Comparison of ENCODE assay signal across 22 cellular contexts in genomic region chr6:127110712-127111111, GRCh38. TPM values are rescaled to one million over a fixed set of nuclear protein-coding genes. Genes with fewer than 3 reads are reported as not detected.
A peak's percentile ranks its signal among the peaks of the same experiment; 100 is the strongest.
DNase-seq lines count a peak whose midpoint lies in the region; ATAC-seq, FAIRE-seq and TF ChIP-seq lines count a peak whose summit lies in the region.
"Had no signal": no experiment of that assay in that cellular context is flagged by ENCODE, and none has a peak within 500 bp of the region (broad histone marks: within the 10 kb centered on the region; RNA-seq: fewer than 3 reads in every experiment).

No MANE protein-coding gene starts in this region.

- no peak for ATAC-seq in A549
- peak; percentile 41 for ATAC-seq in HG02678 (IDR thresholded peaks at IDR 0.05; ENCODE audit: unreplicated experiment)
- peak in 3 of 4 donors; percentile 39 to 53 (median 48) for ATAC-seq in psoas muscle
- ATAC-seq: CD8-positive, alpha-beta T cell; GM12878 had no signal

- no peak for TF ChIP-seq POLR2A in A549 (IDR thresholded peaks at IDR 0.05; ENCODE audit: low read length)

- no peaks in the 10 kb centered on the region for H3K9me3 ChIP-seq in A549
- no peaks in the 10 kb centered on the region for H3K9me3 ChIP-seq in psoas muscle
- H3K9me3 ChIP-seq: Caco-2 had no signal

- H3K36me3 ChIP-seq in psoas muscle (ENCODE audit: insufficient read depth in 1 of 2, low read depth in 1 of 2): no peaks in the 10 kb centered on the region

- intact Hi-C loops in psoas muscle (cut with DNase I): no loop called here

- POLR2A ChIA-PET in A549 (lab: Yijun Ruan, JAX) (no interaction called here), GM10248 (lab: Yijun Ruan, JAX) (no interaction called here)

- CTCF ChIA-PET in A549 (lab: Yijun Ruan, JAX): interaction anchor here (0.7 to 1.9 kb wide), 2 partner anchors 12 to 1116 kb away, joined by 3 to 4 read pairs; no protein-coding TSS in a partner anchor
- CTCF ChIA-PET in GM10248 (lab: Yijun Ruan, JAX): interaction anchor here (0.8 to 2.5 kb wide), 3 partner anchors 10 to 463 kb away, joined by 3 to 9 read pairs (median 3); no protein-coding TSS in a partner anchor

- no peaks in the 10 kb centered on the region for H3K27me3 ChIP-seq in psoas muscle (ENCODE audit: insufficient read depth in 3 of 3, low read length in 2 of 3)

- no peak for FAIRE-seq in A549 (lab: Jason Lieb, UNC)
- FAIRE-seq: G401.6, GM12878, H1 had no signal

- DNase-seq in A549 (ENCODE audit: low read depth in 1 of 2, low spot score in 1 of 2): no peak
- DNase-seq in iPS-NIHi7 (ENCODE audit: extremely low spot score): peak; percentile 11
- no peak for DNase-seq in psoas muscle
- no peak for DNase-seq in activated CD4-positive, alpha-beta T cell treated with anti-CD3 and anti-CD28 coated beads, Interleukin-2, amount 50 U/mL, for 48 hours
- DNase-seq in NCI-H2081 (lab: John Stamatoyannopoulos, UW): no peak
- no peak for DNase-seq in GM10248 (ENCODE audit: extremely low spot score)
- no peak for DNase-seq in NCI-H1436 treated with DMSO at 0.1 percent for 48 hours (lab: John Stamatoyannopoulos, UW)
- DNase-seq: 8988T; C1 segment of cervical spinal cord; Caco-2; CD4-positive, CD25-positive, alpha-beta regulatory T cell; CD8-positive, alpha-beta T cell; DMS153; DND-41; GM23248; H7; HCEC 1CT had no signal

- H3K4me3 ChIP-seq in A549 (no peak overlapping the region), psoas muscle (no peak overlapping the region)
- H3K4me3 ChIP-seq: GM12878, GM23248 had no signal

- TF ChIP-seq CTCF in A549 (IDR thresholded peaks at IDR 0.05): no peak
- TF ChIP-seq CTCF in psoas muscle (IDR thresholded peaks at IDR 0.05): no peak
- no peak for TF ChIP-seq CTCF in GM10248 (IDR thresholded peaks at IDR 0.05; ENCODE audit: control extremely low read depth, extremely low read depth, low read depth, missing control alignments)

- H3K27ac ChIP-seq in A549 (peak overlapping the region; percentile 68 to 100), psoas muscle (no peak overlapping the region)
- H3K27ac ChIP-seq: GM23248 had no signal

- H3K4me1 ChIP-seq in A549: peaks cover 79% of the 10 kb centered on the region
- peaks cover 16% of the 10 kb centered on the region for H3K4me1 ChIP-seq in psoas muscle

- TF ChIP-seq EP300 in A549 (IDR thresholded peaks at IDR 0.05): no peak

- H3K4me2 ChIP-seq in A549: peak overlapping the region; percentile 52; the same call in 1 of the 3 replicates

- WGBS in A549 (ENCODE audit: missing lambda C conversion rate): 92% methylated on average over 3 of the region's 3 CpGs
- WGBS in psoas muscle, 3 donors: 82 to 93% (median 84%) methylated on average over 3 of the region's 3 CpGs

- no peak for TF ChIP-seq RAD21 in A549 (conservative IDR thresholded peaks at IDR 0.05 in 1 of 2, IDR thresholded peaks at IDR 0.05 in 1 of 2)

TF ChIP-seq in A549, 52 proteins besides CTCF, POLR2A, EP300 and RAD21:
- TF ChIP-seq BHLHE40 (IDR thresholded peaks at IDR 0.05; ENCODE audit: low read depth, low read length): no peak
- no peak for TF ChIP-seq JUNB (IDR thresholded peaks at IDR 0.05)
- no peak for TF ChIP-seq TFCP2L1 (CRISPR knock-in tag; IDR thresholded peaks at IDR 0.05)
- no peak for TF ChIP-seq RCOR1 (IDR thresholded peaks at IDR 0.05; ENCODE audit: low read depth, low read length)
- TF ChIP-seq HOXA7 (CRISPR knock-in tag; IDR thresholded peaks at IDR 0.05): no peak
- TF ChIP-seq FOSL2 (IDR thresholded peaks at IDR 0.05): no peak
- no peak for TF ChIP-seq FOSL2 (CRISPR knock-in tag; IDR thresholded peaks at IDR 0.05)
- TF ChIP-seq HEYL (CRISPR knock-in tag; IDR thresholded peaks at IDR 0.05): no peak
- no peak for TF ChIP-seq ZSCAN20 (CRISPR knock-in tag; IDR thresholded peaks at IDR 0.05)
- no peak for TF ChIP-seq KDM1A (IDR thresholded peaks at IDR 0.05; ENCODE audit: low read depth)
- TF ChIP-seq MAFK (IDR thresholded peaks at IDR 0.05; ENCODE audit: partially characterized antibody): no peak
- no peak for TF ChIP-seq ZNF302 (CRISPR knock-in tag; IDR thresholded peaks at IDR 0.05)
- no peak for TF ChIP-seq EHMT2 (IDR thresholded peaks at IDR 0.05; ENCODE audit: low read depth)
- no peak for TF ChIP-seq RNF2 (IDR thresholded peaks at IDR 0.05; ENCODE audit: borderline replicate concordance, low read depth)
- no peak for TF ChIP-seq SMC3 (IDR thresholded peaks at IDR 0.05)
- no peak for TF ChIP-seq HDAC2 (IDR thresholded peaks at IDR 0.05)
- no peak for TF ChIP-seq CBX2 (IDR thresholded peaks at IDR 0.05; ENCODE audit: borderline replicate concordance, low read depth)
- TF ChIP-seq HES2 (IDR thresholded peaks at IDR 0.05): no peak
- no peak for TF ChIP-seq MYC (IDR thresholded peaks at IDR 0.05; ENCODE audit: borderline replicate concordance, low read length)
- no peak for TF ChIP-seq ZC3H11A (IDR thresholded peaks at IDR 0.05)

RNA-seq across cellular contexts. Expression of gene RSPO3, which starts 7.8 kb away (rescaled TPM):
- polyA plus RNA-seq in A549 (2011; rRNA removed): 32.4 and 48.9 TPM in 2 replicates
- polyA plus RNA-seq in A549 (2012; cell fraction: cytosol; rRNA removed): 12.8 and 15.7 TPM in 2 replicates
- polyA plus RNA-seq in A549 (2012; cell fraction: nucleus; rRNA removed): 6.7 and 9.7 TPM in 2 replicates
- 119 to 128 TPM (median 120 TPM) in 3 replicates for polyA plus RNA-seq in A549 (2017; fragmentation: RNase III; extraction: RNeasy Plus Mini Kit Qiagen cat#74134 plus additional on column Dnase treatment)
- polyA minus RNA-seq in A549 (2011; rRNA and poly(A)+ RNA removed): 30.3 and 32.6 TPM in 2 replicates
- 10 to 100 TPM; 12.6 to 28.3 (median 25.7) TPM for total RNA-seq in psoas muscle
- 10 to 100 TPM; 20.6 to 32.1 (median 27.4) TPM for polyA plus RNA-seq in psoas muscle
- total RNA-seq: CD4-positive, CD25-positive, alpha-beta regulatory T cell; CD8-positive, alpha-beta T cell; GM12878; H1; H7 had no signal
- polyA plus RNA-seq: BJ; CD4-positive, CD25-positive, alpha-beta regulatory T cell; H1 had no signal

Comparison
In these comparisons a context has a peak if more than half of its experiments do, and no peak if none do; other contexts are left out.
1. ATAC-seq: peak in HG02678 (single experiment) and psoas muscle (3 of 4); none in A549 (0 of 2).